ENCODE assay signal across 22 cellular contexts in the genomic region with DNA sequence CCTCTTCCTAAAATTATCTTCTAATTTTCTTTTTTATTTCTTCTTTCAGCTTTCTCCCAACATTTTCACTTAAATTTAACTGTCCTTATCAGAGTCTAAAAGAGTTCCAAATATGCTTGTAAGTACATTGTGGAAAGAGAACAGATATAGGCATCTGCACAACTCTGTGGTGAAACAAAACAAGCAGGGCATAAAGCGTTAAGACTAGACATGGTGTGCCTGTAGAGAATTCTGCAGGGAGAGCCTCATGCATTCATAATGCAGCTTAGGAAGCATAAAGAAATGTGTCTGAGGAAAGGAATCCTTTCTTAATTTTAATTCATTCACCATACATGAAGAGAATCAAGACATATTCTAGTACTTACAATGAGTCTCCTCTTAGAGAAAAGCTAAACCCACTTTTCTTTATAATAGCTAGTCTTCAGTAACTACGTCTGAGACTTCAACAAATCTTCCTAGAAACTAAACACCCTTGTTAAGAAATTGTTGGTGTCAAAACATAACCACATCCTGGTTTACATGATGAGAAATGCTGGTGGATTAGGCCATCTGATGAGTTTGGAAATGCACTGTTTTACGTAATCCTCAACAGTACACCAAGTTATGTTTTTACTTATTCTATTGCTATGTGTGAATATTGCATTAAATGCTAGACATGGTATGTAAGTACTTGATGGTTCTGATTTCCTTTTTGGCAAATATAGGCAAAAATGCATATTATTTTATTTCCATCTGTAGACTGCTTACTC.
A peak's percentile ranks its signal among the peaks of the same experiment; 100 is the strongest.
DNase-seq lines count a peak whose midpoint lies in the region; ATAC-seq and TF ChIP-seq lines count a peak whose summit lies in the region.
"Had no signal": no experiment of that assay in that cellular context is flagged by ENCODE, and none has a peak within 500 bp of the region (broad histone marks: within the 10 kb centered on the region; RNA-seq: fewer than 3 reads in every experiment).

No MANE protein-coding gene starts in this region.

- peaks cover 3% of the 10 kb centered on the region for H3K9me3 Mint-ChIP-seq in activated CD8-positive, alpha-beta memory T cell treated with anti-CD3 and anti-CD28 coated beads, Interleukin-2, amount 10 ng/mL, durations not matched to agents 7 days and 5 days (ENCODE audit: low read depth)

- DNase-seq in EL (peak; percentile 34), NCI-H226 (peak; percentile 29), cardiac fibroblast (ENCODE audit: low read depth in 2 of 2) (peak; percentile 5 to 90), pons (ENCODE audit: low spot score) (no peak), NCI-H69 (lab: John Stamatoyannopoulos, UW) (no peak)
- no peak for DNase-seq in activated CD8-positive, alpha-beta memory T cell treated with anti-CD3 and anti-CD28 coated beads, Interleukin-2, amount 10 ng/mL, durations not matched to agents 7 days and 5 days
- DNase-seq in effector CD4-positive, alpha-beta T cell = no peak
- DNase-seq: activated gamma-delta T cell; endodermal cell; IMR-90; NCI-H187 treated with DMSO at 0.1 percent for 48 hours; nephron progenitor cell; retina; stimulated activated CD4-positive, alpha-beta T cell treated with anti-CD3 and anti-CD28 coated beads, Interleukin-4, amount 100 ng/mL, for 24 hours had no signal

- H3K9me3 ChIP-seq in neutrophil = no peaks in the 10 kb centered on the region

- no peak for TF ChIP-seq CTCF in cardiac fibroblast (IDR thresholded peaks at IDR 0.05; ENCODE audit: low read depth, low read length)
- no peak for TF ChIP-seq CTCF in neutrophil (IDR thresholded peaks at IDR 0.05)

- H3K4me3 ChIP-seq in cardiac fibroblast (replicated peaks in 1 of 2; ENCODE audit: low read depth in 2 of 2, low read length in 2 of 2) (no peak overlapping the region), neutrophil (ENCODE audit: low read depth in 1 of 2, low read length in 1 of 2) (peak overlapping the region in 1 of 2 experiments; percentile 12)
- H3K4me3 ChIP-seq: hepatocyte, SK-N-MC had no signal

- peak overlapping the region; percentile 69 for H3K27ac ChIP-seq in neutrophil
- H3K27ac ChIP-seq: C4-2B, hepatocyte, SK-N-MC, VCaP had no signal

- no peaks in the 10 kb centered on the region for H3K36me3 ChIP-seq in neutrophil

- CTCF ChIA-PET in activated CD8-positive, alpha-beta memory T cell treated with anti-CD3 and anti-CD28 coated beads, Interleukin-2, amount 10 ng/mL, durations not matched to agents 7 days and 5 days (lab: Charles Lee) = no interaction called here

- H3K27me3 Mint-ChIP-seq in activated CD8-positive, alpha-beta memory T cell treated with anti-CD3 and anti-CD28 coated beads, Interleukin-2, amount 10 ng/mL, durations not matched to agents 7 days and 5 days = no peaks in the 10 kb centered on the region
- H3K27me3 Mint-ChIP-seq: brain had no signal

- no peak overlapping the region for H3K4me3 Mint-ChIP-seq in activated CD8-positive, alpha-beta memory T cell treated with anti-CD3 and anti-CD28 coated beads, Interleukin-2, amount 10 ng/mL, durations not matched to agents 7 days and 5 days
- H3K4me3 Mint-ChIP-seq: brain; endodermal cell; nephron progenitor cell; stimulated activated effector memory CD8-positive, alpha-beta T cell treated with anti-CD3 and anti-CD28 coated beads, Interleukin-12 subunit alpha, Interleukin-12 subunit beta, amount 100 ng/mL, for 72 hours had no signal

- ATAC-seq in activated CD8-positive, alpha-beta memory T cell treated with anti-CD3 and anti-CD28 coated beads, Interleukin-2, amount 10 ng/mL, durations not matched to agents 7 days and 5 days = no peak
- ATAC-seq: left lobe of liver; stimulated activated effector memory CD8-positive, alpha-beta T cell treated with anti-CD3 and anti-CD28 coated beads, Interleukin-12 subunit alpha, Interleukin-12 subunit beta, amount 100 ng/mL, for 72 hours had no signal

- H3K36me3 Mint-ChIP-seq in activated CD8-positive, alpha-beta memory T cell treated with anti-CD3 and anti-CD28 coated beads, Interleukin-2, amount 10 ng/mL, durations not matched to agents 7 days and 5 days = no peaks in the 10 kb centered on the region
- H3K36me3 Mint-ChIP-seq: brain; stimulated activated effector memory CD8-positive, alpha-beta T cell treated with anti-CD3 and anti-CD28 coated beads, Interleukin-12 subunit alpha, Interleukin-12 subunit beta, amount 100 ng/mL, for 72 hours had no signal

- no peak overlapping the region for H3K27ac Mint-ChIP-seq in activated CD8-positive, alpha-beta memory T cell treated with anti-CD3 and anti-CD28 coated beads, Interleukin-2, amount 10 ng/mL, durations not matched to agents 7 days and 5 days
- H3K27ac Mint-ChIP-seq: brain; endodermal cell; nephron progenitor cell; stimulated activated effector memory CD8-positive, alpha-beta T cell treated with anti-CD3 and anti-CD28 coated beads, Interleukin-12 subunit alpha, Interleukin-12 subunit beta, amount 100 ng/mL, for 72 hours had no signal

- peaks cover 3% of the 10 kb centered on the region for H3K4me1 Mint-ChIP-seq in activated CD8-positive, alpha-beta memory T cell treated with anti-CD3 and anti-CD28 coated beads, Interleukin-2, amount 10 ng/mL, durations not matched to agents 7 days and 5 days
- H3K4me1 Mint-ChIP-seq: brain; endodermal cell; nephron progenitor cell; stimulated activated effector memory CD8-positive, alpha-beta T cell treated with anti-CD3 and anti-CD28 coated beads, Interleukin-12 subunit alpha, Interleukin-12 subunit beta, amount 100 ng/mL, for 72 hours had no signal

- H3K4me1 ChIP-seq in neutrophil (ENCODE audit: control insufficient read depth in 1 of 2, insufficient read depth in 1 of 2, low read depth in 1 of 2, low read length in 1 of 2) = peaks cover 44 to 48% of the 10 kb centered on the region in 2 experiments

- no peaks in the 10 kb centered on the region for H3K27me3 ChIP-seq in neutrophil
- H3K27me3 ChIP-seq: hepatocyte had no signal

Comparison
In these comparisons a context has a peak if more than half of its experiments do, and no peak if none do; other contexts are left out.
1. DNase-seq: peak in EL (single experiment), NCI-H226 (single experiment) and cardiac fibroblast (2 of 2); none in activated CD8-positive, alpha-beta memory T cell treated with anti-CD3 and anti-CD28 coated beads, Interleukin-2, amount 10 ng/mL, durations not matched to agents 7 days and 5 days (single experiment), effector CD4-positive, alpha-beta T cell (single experiment), pons (single experiment) and NCI-H69 (single experiment).